ENCODE assay signal across 22 cellular contexts in genomic region chr1:3297756-3298155, GRCh38.
"Had no signal": no experiment of that assay in that cellular context is flagged by ENCODE, and none has a peak within 500 bp of the region (broad histone marks: within the 10 kb centered on the region; RNA-seq: fewer than 3 reads in every experiment).

No MANE protein-coding gene starts in this region.

- H3K27ac ChIP-seq: coronary artery, dorsolateral prefrontal cortex, esophagus muscularis mucosa, foreskin keratinocyte, gastroesophageal sphincter, heart left ventricle, hepatocyte, left ventricle myocardium inferior, lower lobe of right lung had no signal

- ATAC-seq: foreskin keratinocyte, gastroesophageal sphincter, heart left ventricle, left colon, left lobe of liver, lower lobe of right lung, mucosa of descending colon had no signal

- H3K36me3 Mint-ChIP-seq: immature natural killer cell, mesothelial cell of epicardium had no signal

- H3K4me3 Mint-ChIP-seq: immature natural killer cell, mesothelial cell of epicardium had no signal

- DNase-seq: dermis blood vessel endothelial cell; dorsolateral prefrontal cortex; effector CD4-positive, alpha-beta T cell; effector memory CD4-positive, alpha-beta T cell; foreskin keratinocyte; heart left ventricle; hypothalamus; immature natural killer cell; islet precursor cell; kidney; kidney glomerular epithelial cell; left colon; left ventricle myocardium inferior; lower lobe of right lung; mesenchymal stem cell; mucosa of descending colon had no signal

- H3K9me3 ChIP-seq: lower lobe of right lung, mucosa of descending colon had no signal

- H3K27ac Mint-ChIP-seq: immature natural killer cell, mesothelial cell of epicardium had no signal

- H3K4me1 ChIP-seq: esophagus muscularis mucosa, foreskin keratinocyte, gastroesophageal sphincter, lower lobe of right lung had no signal

- H3K36me3 ChIP-seq: esophagus muscularis mucosa, gastroesophageal sphincter, heart left ventricle, left ventricle myocardium inferior, lower lobe of right lung had no signal

- H3K4me1 Mint-ChIP-seq: immature natural killer cell, mesothelial cell of epicardium had no signal

- H3K4me3 ChIP-seq: coronary artery, dorsolateral prefrontal cortex, esophagus muscularis mucosa, gastroesophageal sphincter, heart left ventricle, hepatocyte, left ventricle myocardium inferior, lower lobe of right lung, mucosa of descending colon had no signal

- H3K9me3 Mint-ChIP-seq: immature natural killer cell had no signal
